ENCODE assay signal across 8 cellular contexts in genomic region chr4:186201535-186202230, GRCh38. TPM values are rescaled to one million over a fixed set of nuclear protein-coding genes. Genes with fewer than 3 reads are reported as not detected.
A peak's percentile ranks its signal among the peaks of the same experiment; 100 is the strongest.
DNase-seq lines count a peak whose midpoint lies in the region; ATAC-seq and TF ChIP-seq lines count a peak whose summit lies in the region.

No MANE protein-coding gene starts in this region.

- no peak overlapping the region for H2AFZ ChIP-seq in OCI-LY3 (ENCODE audit: low read depth, low read length)

- ATAC-seq in GM18867 (IDR thresholded peaks at IDR 0.05; ENCODE audit: unreplicated experiment), result peak; percentile 99
- peak; percentile 99 for ATAC-seq in HG03103 (IDR thresholded peaks at IDR 0.05; ENCODE audit: low read depth, unreplicated experiment)
- ATAC-seq in HG02938 (IDR thresholded peaks at IDR 0.05; ENCODE audit: unreplicated experiment), result no peak

- H3K27ac ChIP-seq in OCI-LY3 (ENCODE audit: low read length), result no peak overlapping the region
- H3K27ac ChIP-seq in cardiac muscle cell, result no peak overlapping the region

- H3K4me3 ChIP-seq in OCI-LY3 (ENCODE audit: low read length), result no peak overlapping the region
- H3K4me3 ChIP-seq in cardiac muscle cell, result no peak overlapping the region

- no peaks in the 10 kb centered on the region for H3K4me1 ChIP-seq in OCI-LY3 (ENCODE audit: low read length)
- peaks cover 10% of the 10 kb centered on the region for H3K4me1 ChIP-seq in cardiac muscle cell (ENCODE audit: low read depth)

- peak; percentile 41 for TF ChIP-seq CTCF in OCI-LY3 (IDR thresholded peaks at IDR 0.05; ENCODE audit: low read depth, low read length)
- TF ChIP-seq CTCF in cardiac muscle cell (IDR thresholded peaks at IDR 0.05; ENCODE audit: low read depth, low read length), result peak; percentile 52

- intact Hi-C loops in activated T-helper 2 cell treated with anti-CD3 and anti-CD28 coated beads, Interferon-gamma antibody, Interleukin-2, Interleukin-4, amounts not matched to agents 10 μg/mL and 5 μg/mL and 100 μg/mL, durations not matched to agents 14 hours and 24 hours and 36 hours (cut with micrococcal nuclease), result no loop called here

- H3K36me3 ChIP-seq in OCI-LY3 (replicated peaks; ENCODE audit: low read depth, low read length) (no peaks in the 10 kb centered on the region), cardiac muscle cell (no peaks in the 10 kb centered on the region)

- no peaks in the 10 kb centered on the region for H3K9me3 Mint-ChIP-seq in activated T-helper 2 cell treated with anti-CD3 and anti-CD28 coated beads, Interferon-gamma antibody, Interleukin-2, Interleukin-4, amounts not matched to agents 10 μg/mL and 5 μg/mL and 100 μg/mL, durations not matched to agents 14 hours and 24 hours and 36 hours

- no peaks in the 10 kb centered on the region for H3K9me3 ChIP-seq in OCI-LY3 (ENCODE audit: insufficient read depth, low read length)
- H3K9me3 ChIP-seq in cardiac muscle cell (ENCODE audit: low read depth), result no peaks in the 10 kb centered on the region

- no peaks in the 10 kb centered on the region for H4K20me1 ChIP-seq in OCI-LY3 (ENCODE audit: insufficient read depth, low read length)

- peaks cover 6% of the 10 kb centered on the region for H3K36me3 Mint-ChIP-seq in activated T-helper 2 cell treated with anti-CD3 and anti-CD28 coated beads, Interferon-gamma antibody, Interleukin-2, Interleukin-4, amounts not matched to agents 10 μg/mL and 5 μg/mL and 100 μg/mL, durations not matched to agents 14 hours and 24 hours and 36 hours (ENCODE audit: low read depth)

- H3K4me2 ChIP-seq in OCI-LY3 (ENCODE audit: low read length), result no peak overlapping the region

- peak; percentile 51 for DNase-seq in AG08395 (ENCODE audit: low spot score)
- peak; percentile 29 for DNase-seq in activated T-helper 2 cell treated with anti-CD3 and anti-CD28 coated beads, Interferon-gamma antibody, Interleukin-2, Interleukin-4, amounts not matched to agents 10 μg/mL and 5 μg/mL and 100 μg/mL, durations not matched to agents 14 hours and 24 hours and 36 hours (ENCODE audit: low spot score)
- DNase-seq in cardiac muscle cell (ENCODE audit: low read depth in 1 of 2, low spot score in 1 of 2), result peak; percentile 42 to 57
- peak; percentile 73 for DNase-seq in stimulated activated CD4-positive, alpha-beta T cell treated with anti-CD3 and anti-CD28 coated beads, Interleukin-15, amount 100 ng/mL, for 24 hours

- H3K27me3 ChIP-seq in OCI-LY3 (ENCODE audit: low read depth, low read length) (no peaks in the 10 kb centered on the region), cardiac muscle cell (no peaks in the 10 kb centered on the region)

- no peaks in the 10 kb centered on the region for H3K27me3 Mint-ChIP-seq in activated T-helper 2 cell treated with anti-CD3 and anti-CD28 coated beads, Interferon-gamma antibody, Interleukin-2, Interleukin-4, amounts not matched to agents 10 μg/mL and 5 μg/mL and 100 μg/mL, durations not matched to agents 14 hours and 24 hours and 36 hours (ENCODE audit: low read depth)

- H3K9ac ChIP-seq in OCI-LY3 (ENCODE audit: low read length), result no peak overlapping the region

- H3K27ac Mint-ChIP-seq in activated T-helper 2 cell treated with anti-CD3 and anti-CD28 coated beads, Interferon-gamma antibody, Interleukin-2, Interleukin-4, amounts not matched to agents 10 μg/mL and 5 μg/mL and 100 μg/mL, durations not matched to agents 14 hours and 24 hours and 36 hours, result no peak overlapping the region

- H3K79me2 ChIP-seq in OCI-LY3 (ENCODE audit: low read length), result no peaks in the 10 kb centered on the region

- H3K4me3 Mint-ChIP-seq in activated T-helper 2 cell treated with anti-CD3 and anti-CD28 coated beads, Interferon-gamma antibody, Interleukin-2, Interleukin-4, amounts not matched to agents 10 μg/mL and 5 μg/mL and 100 μg/mL, durations not matched to agents 14 hours and 24 hours and 36 hours (ENCODE audit: low read depth), result no peak overlapping the region

- peaks cover 6% of the 10 kb centered on the region for H3K4me1 Mint-ChIP-seq in activated T-helper 2 cell treated with anti-CD3 and anti-CD28 coated beads, Interferon-gamma antibody, Interleukin-2, Interleukin-4, amounts not matched to agents 10 μg/mL and 5 μg/mL and 100 μg/mL, durations not matched to agents 14 hours and 24 hours and 36 hours (ENCODE audit: low read depth)

RNA-seq across cellular contexts. Expression of gene CYP4V2, which starts 10.3 kb away (rescaled TPM):
- 8.5 and 8.9 TPM in 2 replicates for total RNA-seq in activated T-helper 2 cell treated with anti-CD3 and anti-CD28 coated beads, Interferon-gamma antibody, Interleukin-2, Interleukin-4, amounts not matched to agents 10 μg/mL and 5 μg/mL and 100 μg/mL, durations not matched to agents 14 hours and 24 hours and 36 hours
- 4.8 and 7.3 TPM in 2 replicates for total RNA-seq in cardiac muscle cell
- polyA plus RNA-seq in cardiac muscle cell, result 5.9 and 7.2 TPM in 2 replicates

RNA-seq across cellular contexts. Expression of gene KLKB1, which starts 25.6 kb away (rescaled TPM):
- total RNA-seq in activated T-helper 2 cell treated with anti-CD3 and anti-CD28 coated beads, Interferon-gamma antibody, Interleukin-2, Interleukin-4, amounts not matched to agents 10 μg/mL and 5 μg/mL and 100 μg/mL, durations not matched to agents 14 hours and 24 hours and 36 hours, result not detected in 2 replicates
- 0.09 TPM in 1 of 2 replicates, not detected in the other for total RNA-seq in cardiac muscle cell
- polyA plus RNA-seq in cardiac muscle cell, result not detected in 2 replicates
